Comparison of ENCODE assay signal across 1 cellular context in the genomic region with DNA sequence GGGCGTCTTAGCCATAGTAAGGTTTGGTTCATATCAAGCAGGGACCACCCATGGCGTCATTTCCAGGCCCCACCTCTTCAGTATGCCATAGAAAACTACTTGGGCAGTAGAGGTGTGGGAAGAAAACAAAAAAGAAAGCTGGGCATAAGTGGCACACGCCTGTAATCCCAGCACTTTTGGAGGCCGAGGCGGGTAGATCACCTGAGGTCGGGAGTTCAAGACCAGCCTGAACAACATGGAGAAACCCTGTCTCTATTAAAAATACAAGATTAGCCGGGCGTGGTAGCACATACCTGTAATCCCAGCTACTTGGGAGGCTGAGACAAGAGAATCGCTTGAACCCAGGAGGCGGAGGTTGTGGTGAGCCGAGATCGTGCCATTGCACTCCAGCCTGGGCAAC. TPM values are rescaled to one million over a fixed set of nuclear protein-coding genes. Genes with fewer than 3 reads are reported as not detected.
"Had no signal": no experiment of that assay in that cellular context is flagged by ENCODE, and none has a peak within 500 bp of the region (broad histone marks: within the 10 kb centered on the region; RNA-seq: fewer than 3 reads in every experiment).

No MANE protein-coding gene starts in this region.

RNA-seq across cellular contexts. Expression of a gene that starts 57.1 kb away (rescaled TPM):
- total RNA-seq: SJSA1 had no signal
